In genomic region chrX:41671082-41671481, GRCh38 we compare ENCODE assay signal across 18 cellular contexts. TPM values are rescaled to one million over a fixed set of nuclear protein-coding genes. Genes with fewer than 3 reads are reported as not detected.
DNase-seq lines count a peak whose midpoint lies in the region; ATAC-seq and TF ChIP-seq lines count a peak whose summit lies in the region.
"Had no signal": no experiment of that assay in that cellular context is flagged by ENCODE, and none has a peak within 500 bp of the region (broad histone marks: within the 10 kb centered on the region; RNA-seq: fewer than 3 reads in every experiment).

No MANE protein-coding gene starts in this region.

- H3K4me1 Mint-ChIP-seq in Calu3 (ENCODE audit: low read depth, unreplicated experiment): peaks cover 36% of the 10 kb centered on the region
- peaks cover 11% of the 10 kb centered on the region for H3K4me1 Mint-ChIP-seq in nephron progenitor cell
- H3K4me1 Mint-ChIP-seq in activated naive CD4-positive, alpha-beta T cell treated with anti-CD3 and anti-CD28 coated beads for 36 hours (ENCODE audit: low read depth): peaks cover 31% of the 10 kb centered on the region
- H3K4me1 Mint-ChIP-seq in glutamatergic neuron (ENCODE audit: low read depth, unreplicated experiment): no peaks in the 10 kb centered on the region

- H3K27ac Mint-ChIP-seq in Calu3 (ENCODE audit: unreplicated experiment): peak overlapping the region; percentile 39
- H3K27ac Mint-ChIP-seq in nephron progenitor cell: peak overlapping the region; percentile 30
- no peak overlapping the region for H3K27ac Mint-ChIP-seq in activated naive CD4-positive, alpha-beta T cell treated with anti-CD3 and anti-CD28 coated beads for 36 hours
- H3K27ac Mint-ChIP-seq in glutamatergic neuron (ENCODE audit: unreplicated experiment): no peak overlapping the region

- H3K4me3 Mint-ChIP-seq in Calu3 (ENCODE audit: low read depth, unreplicated experiment): no peak overlapping the region
- no peak overlapping the region for H3K4me3 Mint-ChIP-seq in nephron progenitor cell
- H3K4me3 Mint-ChIP-seq in activated naive CD4-positive, alpha-beta T cell treated with anti-CD3 and anti-CD28 coated beads for 36 hours: no peak overlapping the region
- H3K4me3 Mint-ChIP-seq in glutamatergic neuron (ENCODE audit: unreplicated experiment): no peak overlapping the region
- H3K4me3 Mint-ChIP-seq: HFFc6, IgD-negative memory B cell had no signal

- peak; percentile 69 for ATAC-seq in GM18907 (IDR thresholded peaks at IDR 0.05; ENCODE audit: unreplicated experiment)
- ATAC-seq in HG03432 (IDR thresholded peaks at IDR 0.05; ENCODE audit: unreplicated experiment): peak; percentile 51

- intact Hi-C loops in Calu3 (cut with micrococcal nuclease; ENCODE audit: unreplicated experiment): no loop called here
- intact Hi-C loops in activated naive CD4-positive, alpha-beta T cell treated with anti-CD3 and anti-CD28 coated beads for 36 hours (cut with micrococcal nuclease): no loop called here

- DNase-seq in Calu3 (no peak), nephron progenitor cell (no peak), glutamatergic neuron (no peak)
- no peak for DNase-seq in stimulated activated CD4-positive, alpha-beta T cell treated with anti-CD3 and anti-CD28 coated beads, Interleukin-12 subunit alpha, Interleukin-12 subunit beta, amount 100 ng/mL, for 4 hours
- no peak for DNase-seq in activated naive CD4-positive, alpha-beta T cell treated with anti-CD3 and anti-CD28 coated beads for 36 hours
- DNase-seq: AML-193, DMS79, HCEC 1CT, HFFc6, KG1 had no signal

- H3K36me3 Mint-ChIP-seq in Calu3 (ENCODE audit: insufficient read depth, unreplicated experiment): no peaks in the 10 kb centered on the region
- H3K36me3 Mint-ChIP-seq in nephron progenitor cell (ENCODE audit: low read depth): peaks cover 14% of the 10 kb centered on the region
- peaks cover 3% of the 10 kb centered on the region for H3K36me3 Mint-ChIP-seq in activated naive CD4-positive, alpha-beta T cell treated with anti-CD3 and anti-CD28 coated beads for 36 hours (ENCODE audit: low read depth)
- H3K36me3 Mint-ChIP-seq in glutamatergic neuron (ENCODE audit: unreplicated experiment): no peaks in the 10 kb centered on the region

- H3K27me3 Mint-ChIP-seq in Calu3 (ENCODE audit: unreplicated experiment) (no peaks in the 10 kb centered on the region), nephron progenitor cell (ENCODE audit: low read depth, poor library complexity) (no peaks in the 10 kb centered on the region), glutamatergic neuron (ENCODE audit: unreplicated experiment) (no peaks in the 10 kb centered on the region)
- no peaks in the 10 kb centered on the region for H3K27me3 Mint-ChIP-seq in activated naive CD4-positive, alpha-beta T cell treated with anti-CD3 and anti-CD28 coated beads for 36 hours (ENCODE audit: low read depth)
- H3K27me3 Mint-ChIP-seq: IgD-negative memory B cell had no signal

- CTCF ChIA-PET in Calu3 (lab: Charles Lee): no interaction called here
- CTCF ChIA-PET in activated naive CD4-positive, alpha-beta T cell treated with anti-CD3 and anti-CD28 coated beads for 36 hours (lab: Charles Lee): no interaction called here

- H3K9me3 Mint-ChIP-seq in Calu3 (ENCODE audit: low read depth, unreplicated experiment): no peaks in the 10 kb centered on the region
- no peaks in the 10 kb centered on the region for H3K9me3 Mint-ChIP-seq in nephron progenitor cell
- H3K9me3 Mint-ChIP-seq in activated naive CD4-positive, alpha-beta T cell treated with anti-CD3 and anti-CD28 coated beads for 36 hours: no peaks in the 10 kb centered on the region
- peaks cover 1% of the 10 kb centered on the region for H3K9me3 Mint-ChIP-seq in glutamatergic neuron (ENCODE audit: unreplicated experiment)
- H3K9me3 Mint-ChIP-seq: HFFc6, IgD-negative memory B cell had no signal

- TF ChIP-seq CTCF in Calu3 (IDR thresholded peaks at IDR 0.05; ENCODE audit: unreplicated experiment) (no peak), nephron progenitor cell (IDR thresholded peaks at IDR 0.05) (no peak), glutamatergic neuron (IDR thresholded peaks at IDR 0.05; ENCODE audit: partially characterized antibody, unreplicated experiment) (no peak)

- BruUV-seq in Calu3 (replicated peaks; lab: Mats Ljungman, UMichigan): no TSS peak

RNA-seq across cellular contexts. Expression of gene GPR34, which starts 17.7 kb away (rescaled TPM):
- not detected in 2 replicates for total RNA-seq in Calu3 (2022)
- not detected for total RNA-seq in activated naive CD4-positive, alpha-beta T cell treated with anti-CD3 and anti-CD28 coated beads for 36 hours
- total RNA-seq in glutamatergic neuron (ENCODE audit: unreplicated experiment): not detected
- total RNA-seq: A673, G401, H4, HFFc6, HT1080, LHCN-M2 had no signal

RNA-seq across cellular contexts. Expression of gene GPR82, which starts 52.9 kb away (rescaled TPM):
- total RNA-seq in Calu3 (2022) (not detected in 2 replicates), glutamatergic neuron (ENCODE audit: unreplicated experiment) (not detected)
- total RNA-seq in activated naive CD4-positive, alpha-beta T cell treated with anti-CD3 and anti-CD28 coated beads for 36 hours: not detected
- total RNA-seq: A673, G401, H4, HFFc6, HT1080, LHCN-M2 had no signal

Comparison
In these comparisons a context has a peak if more than half of its experiments do, and no peak if none do; other contexts are left out.
1. H3K27ac Mint-ChIP-seq: peak in Calu3 (single experiment) and nephron progenitor cell (single experiment); none in activated naive CD4-positive, alpha-beta T cell treated with anti-CD3 and anti-CD28 coated beads for 36 hours (single experiment) and glutamatergic neuron (single experiment).